In the genomic region with DNA sequence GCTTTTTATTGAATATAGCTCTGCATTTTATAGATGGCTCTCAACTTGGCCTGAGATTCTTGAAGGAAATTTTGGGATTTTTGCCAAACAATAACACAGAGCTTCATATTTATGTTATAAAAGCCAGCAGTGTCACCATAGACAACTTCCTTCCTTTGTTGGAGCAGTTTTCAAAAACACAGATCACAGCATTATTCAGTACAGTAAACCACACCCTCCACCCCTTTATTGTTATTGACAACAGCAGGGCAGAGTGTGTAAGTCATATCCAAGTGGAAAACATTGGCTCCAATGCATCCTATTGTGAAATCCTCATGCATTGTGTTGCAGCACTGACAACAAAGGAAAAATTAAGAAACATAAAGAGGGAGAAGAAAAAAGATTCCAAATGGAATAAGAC, we compare ENCODE assay signal across 13 cellular contexts.
A peak's percentile ranks its signal among the peaks of the same experiment; 100 is the strongest.
DNase-seq lines count a peak whose midpoint lies in the region; ATAC-seq and TF ChIP-seq lines count a peak whose summit lies in the region.
"Had no signal": no experiment of that assay in that cellular context is flagged by ENCODE, and none has a peak within 500 bp of the region (broad histone marks: within the 10 kb centered on the region; RNA-seq: fewer than 3 reads in every experiment).

No MANE protein-coding gene starts in this region.

- no peaks in the 10 kb centered on the region for H4K20me1 ChIP-seq in PC-9 (ENCODE audit: insufficient read depth)

- no peaks in the 10 kb centered on the region for H3K36me3 ChIP-seq in PC-9 (ENCODE audit: low read depth)
- H3K36me3 ChIP-seq in muscle layer of duodenum (ENCODE audit: control insufficient read depth in 1 of 2, insufficient read depth in 2 of 2, low read length in 2 of 2): peaks cover 0 to 3% of the 10 kb centered on the region in 2 donors
- no peaks in the 10 kb centered on the region for H3K36me3 ChIP-seq in colonic mucosa
- H3K36me3 ChIP-seq: adrenal gland, upper lobe of right lung had no signal

- H3K27ac ChIP-seq in PC-9 (peak overlapping the region; percentile 1; the same call in 1 of the 2 replicates), epithelial cell of prostate (peak overlapping the region; percentile 84), muscle layer of duodenum (ENCODE audit: low read length) (peak overlapping the region; percentile 27), colonic mucosa (no peak overlapping the region)
- H3K27ac ChIP-seq: upper lobe of right lung had no signal

- no peak overlapping the region for H3K9ac ChIP-seq in colonic mucosa (ENCODE audit: low read depth in 2 of 2, low read length in 2 of 2)

- peaks cover 67% of the 10 kb centered on the region for H3F3A ChIP-seq in PC-9 (ENCODE audit: insufficient read depth, low read depth)

- TF ChIP-seq CTCF in PC-9 (conservative IDR thresholded peaks at IDR 0.05): no peak
- no peak for TF ChIP-seq CTCF in colonic mucosa (IDR thresholded peaks at IDR 0.05)

- CTCF ChIA-PET in PC-9 (lab: Charles Lee): interaction anchor here (0.6 kb wide), 1 partner anchor 376 kb away, joined by 8 read pairs; no protein-coding TSS in a partner anchor

- no peak overlapping the region for H3K4me3 ChIP-seq in PC-9
- H3K4me3 ChIP-seq in muscle layer of duodenum (ENCODE audit: low read depth in 1 of 2, low read length in 2 of 2): no peak overlapping the region
- no peak overlapping the region for H3K4me3 ChIP-seq in colonic mucosa
- H3K4me3 ChIP-seq: adrenal gland, upper lobe of right lung had no signal

- peaks cover 8% of the 10 kb centered on the region for H3K9me3 ChIP-seq in PC-9 (ENCODE audit: insufficient read depth, low read depth)
- H3K9me3 ChIP-seq in muscle layer of duodenum (ENCODE audit: control insufficient read depth in 1 of 2, low read length in 2 of 2): no peaks in the 10 kb centered on the region
- H3K9me3 ChIP-seq in colonic mucosa: no peaks in the 10 kb centered on the region
- H3K9me3 ChIP-seq: adrenal gland, upper lobe of right lung had no signal

- no peaks in the 10 kb centered on the region for H3K27me3 ChIP-seq in PC-9 (ENCODE audit: insufficient read depth, low read depth)
- H3K27me3 ChIP-seq in muscle layer of duodenum (ENCODE audit: low read depth, low read length): no peaks in the 10 kb centered on the region
- H3K27me3 ChIP-seq in colonic mucosa: no peaks in the 10 kb centered on the region
- H3K27me3 ChIP-seq: adrenal gland, upper lobe of right lung had no signal

- no peaks in the 10 kb centered on the region for H3K9me2 ChIP-seq in PC-9 (ENCODE audit: insufficient read depth)

- intact Hi-C loops in PC-9 (cut with micrococcal nuclease; ENCODE audit: unreplicated experiment) (no loop called here), colonic mucosa (cut with DNase I) (no loop called here)

- no peak for ATAC-seq in GM18517 (IDR thresholded peaks at IDR 0.05; ENCODE audit: unreplicated experiment)
- ATAC-seq: upper lobe of right lung had no signal

- POLR2A ChIA-PET in PC-9 (lab: Charles Lee; ENCODE audit: unreplicated experiment): interaction anchor here (0.7 kb wide), 1 partner anchor 17 kb away, joined by 4 read pairs; no protein-coding TSS in a partner anchor

- H3K4me2 ChIP-seq in PC-9: 0 out of 2 replicates have a peak overlapping the region, but pooled peaks have one; percentile 57

- no peaks in the 10 kb centered on the region for H3K79me2 ChIP-seq in PC-9 (ENCODE audit: low read depth)

- BruUV-seq in PC-9 (replicated peaks; lab: Mats Ljungman, UMichigan): no TSS peak

- H3K4me1 ChIP-seq in PC-9 (replicated peaks; ENCODE audit: insufficient read depth) (peaks cover 96% of the 10 kb centered on the region), muscle layer of duodenum (ENCODE audit: control insufficient read depth in 1 of 2, insufficient read depth in 2 of 2, low read length in 2 of 2) (peaks cover 14 to 19% of the 10 kb centered on the region in 2 donors), colonic mucosa (no peaks in the 10 kb centered on the region)

- DNase-seq in AG08395 (ENCODE audit: low spot score) (peak; percentile 54), PC-9 (peak in 1 of 2 experiments; percentile 39), epithelial cell of prostate (ENCODE audit: low read depth, low spot score) (no peak), colonic mucosa (no peak), NCI-H526 treated with DMSO at 0.1 percent for 48 hours (lab: John Stamatoyannopoulos, UW) (no peak), cerebellar nuclear complex (lab: John Stamatoyannopoulos, UW) (no peak)
- DNase-seq: adrenal gland; effector CD8-positive, alpha-beta T cell; NCI-H2029; stimulated activated CD4-positive, alpha-beta T cell treated with anti-CD3 and anti-CD28 coated beads, Interleukin-2, amount 100 ng/mL, for 24 hours; upper lobe of right lung had no signal

- H2AFZ ChIP-seq in PC-9: no peak overlapping the region
